8 cellular contexts compared by ENCODE assay signal in genomic region chr17:82647593-82648164, GRCh38. TPM values are rescaled to one million over a fixed set of nuclear protein-coding genes. Genes with fewer than 3 reads are reported as not detected.
DNase-seq lines count a peak whose midpoint lies in the region; ATAC-seq and TF ChIP-seq lines count a peak whose summit lies in the region.

No MANE protein-coding gene starts in this region.

- H3K27ac Mint-ChIP-seq in Calu3 (ENCODE audit: unreplicated experiment) (peak overlapping the region; percentile 64), osteocyte (ENCODE audit: unreplicated experiment) (peak overlapping the region; percentile 67)

- H3K27me3 ChIP-seq in Karpas-422 (ENCODE audit: low read length), result no peaks in the 10 kb centered on the region
- no peaks in the 10 kb centered on the region for H3K27me3 ChIP-seq in fibroblast of lung (ENCODE audit: control insufficient read depth, insufficient read depth, low read length)
- H3K27me3 ChIP-seq in upper lobe of right lung, result no peaks in the 10 kb centered on the region

- H3K36me3 ChIP-seq in Karpas-422 (ENCODE audit: insufficient read depth, low read length), result peaks cover 12% of the 10 kb centered on the region
- H3K36me3 ChIP-seq in fibroblast of lung (ENCODE audit: control insufficient read depth, insufficient read depth, low read length), result peaks cover 2% of the 10 kb centered on the region
- peaks cover 19% of the 10 kb centered on the region for H3K36me3 ChIP-seq in upper lobe of right lung

- intact Hi-C loops in Calu3 (cut with micrococcal nuclease; ENCODE audit: unreplicated experiment), result no loop called here
- intact Hi-C loops in upper lobe of right lung (cut with DNase I), result no loop called here

- H4K20me1 ChIP-seq in Karpas-422 (ENCODE audit: insufficient read depth, low read depth, low read length), result peaks cover 40% of the 10 kb centered on the region
- no peaks in the 10 kb centered on the region for H4K20me1 ChIP-seq in fibroblast of lung (ENCODE audit: control insufficient read depth, extremely low read depth, insufficient read depth, low read length)

- H3K4me1 ChIP-seq in Karpas-422 (ENCODE audit: low read length), result peaks cover 8% of the 10 kb centered on the region
- H3K4me1 ChIP-seq in fibroblast of lung (ENCODE audit: control insufficient read depth, extremely low read depth, insufficient read depth, low read length), result peaks cover 6% of the 10 kb centered on the region
- peaks cover 11% of the 10 kb centered on the region for H3K4me1 ChIP-seq in upper lobe of right lung

- CTCF ChIA-PET in Calu3 (lab: Charles Lee), result no interaction called here

- H3K9ac ChIP-seq in Karpas-422 (ENCODE audit: low read length) (peak overlapping the region; percentile 99), fibroblast of lung (ENCODE audit: insufficient read depth, low read length) (peak overlapping the region; percentile 99)

- H3K4me3 ChIP-seq in Karpas-422 (ENCODE audit: low read length) (peak overlapping the region; percentile 100), fibroblast of lung (replicated peaks in 1 of 4; ENCODE audit: control extremely low read depth in 1 of 4, insufficient read depth in 1 of 4, low read depth in 3 of 4, low read length in 4 of 4) (peak overlapping the region; percentile 52 to 97 (median 78)), upper lobe of right lung (peak overlapping the region; percentile 97)

- H2AFZ ChIP-seq in Karpas-422 (ENCODE audit: low read length) (peak overlapping the region; percentile 67), fibroblast of lung (ENCODE audit: low read length) (no peak overlapping the region)

- ATAC-seq in GM21717 (IDR thresholded peaks at IDR 0.05; ENCODE audit: unreplicated experiment) (peak; percentile 34), upper lobe of right lung (peak; percentile 26)

- H3K4me2 ChIP-seq in Karpas-422 (ENCODE audit: low read depth, low read length, poor library complexity, severe bottlenecking) (peak overlapping the region; percentile 100), fibroblast of lung (ENCODE audit: extremely low read depth, insufficient read depth, low read length) (peak overlapping the region; percentile 89)

- H3K79me2 ChIP-seq in Karpas-422 (ENCODE audit: low read length) (peaks cover 55% of the 10 kb centered on the region), fibroblast of lung (ENCODE audit: control insufficient read depth, insufficient read depth, low read length) (peaks cover 52% of the 10 kb centered on the region)

- peaks cover 23% of the 10 kb centered on the region for H3K4me1 Mint-ChIP-seq in Calu3 (ENCODE audit: low read depth, unreplicated experiment)
- H3K4me1 Mint-ChIP-seq in osteocyte (ENCODE audit: unreplicated experiment), result peaks cover 17% of the 10 kb centered on the region

- no peaks in the 10 kb centered on the region for H3K9me2 ChIP-seq in Karpas-422 (replicated peaks; ENCODE audit: insufficient read depth, low read length)

- H3K27me3 Mint-ChIP-seq in Calu3 (ENCODE audit: unreplicated experiment), result no peaks in the 10 kb centered on the region
- H3K27me3 Mint-ChIP-seq in osteocyte (ENCODE audit: unreplicated experiment), result no peaks in the 10 kb centered on the region

- TF ChIP-seq CTCF in Calu3 (IDR thresholded peaks at IDR 0.05; ENCODE audit: unreplicated experiment) (no peak), fibroblast of lung (conservative IDR thresholded peaks at IDR 0.05 in 1 of 2, IDR thresholded peaks at IDR 0.05 in 1 of 2; ENCODE audit: low read depth in 1 of 2, low read length in 2 of 2) (peak in 1 of 2 donors; percentile 12), osteocyte (IDR thresholded peaks at IDR 0.05) (no peak), upper lobe of right lung (IDR thresholded peaks at IDR 0.05) (no peak)

- DNase-seq in Calu3 (peak; percentile 53), Karpas-422 (peak; percentile 64), fibroblast of lung (ENCODE audit: low read depth in 2 of 2) (no peak), osteocyte (ENCODE audit: extremely low spot score, unreplicated experiment) (no peak), upper lobe of right lung (peak; percentile 80), NCI-H2107 treated with DMSO at 0.1 percent for 48 hours (lab: John Stamatoyannopoulos, UW; ENCODE audit: unreplicated experiment) (no peak)
- DNase-seq in activated T-cell treated with anti-CD3 and anti-CD28 coated beads, Interleukin-2, amount 50 U/mL, for 1 hour, result peak; percentile 62

- H3K9me3 Mint-ChIP-seq in Calu3 (ENCODE audit: low read depth, unreplicated experiment) (no peaks in the 10 kb centered on the region), osteocyte (ENCODE audit: unreplicated experiment) (no peaks in the 10 kb centered on the region)

- no TSS peak for BruUV-seq in Calu3 (replicated peaks; lab: Mats Ljungman, UMichigan)

- peak overlapping the region; percentile 84 for H3K4me3 Mint-ChIP-seq in Calu3 (ENCODE audit: low read depth, unreplicated experiment)
- peak overlapping the region; percentile 83 for H3K4me3 Mint-ChIP-seq in osteocyte (ENCODE audit: unreplicated experiment)

- H3K9me3 ChIP-seq in Karpas-422 (ENCODE audit: low read length), result no peaks in the 10 kb centered on the region
- H3K9me3 ChIP-seq in fibroblast of lung (ENCODE audit: control insufficient read depth, insufficient read depth, low read depth, low read length), result no peaks in the 10 kb centered on the region
- H3K9me3 ChIP-seq in upper lobe of right lung, result no peaks in the 10 kb centered on the region

- H3K36me3 Mint-ChIP-seq in Calu3 (ENCODE audit: insufficient read depth, unreplicated experiment), result peaks cover 61% of the 10 kb centered on the region
- H3K36me3 Mint-ChIP-seq in osteocyte (ENCODE audit: unreplicated experiment), result peaks cover 6% of the 10 kb centered on the region

- H3K27ac ChIP-seq in Karpas-422 (ENCODE audit: low read length) (peak overlapping the region; percentile 91), fibroblast of lung (ENCODE audit: insufficient read depth, low read length) (peak overlapping the region; percentile 98), upper lobe of right lung (peak overlapping the region; percentile 94)

RNA-seq across cellular contexts. Expression of gene WDR45B, which starts 0.6 kb away (rescaled TPM):
- total RNA-seq in Calu3 (2022), result 106 and 108 TPM in 2 replicates
- total RNA-seq in Karpas-422 (2014; rRNA removed; shearing (Covaris generic); ENCODE audit: low replicate concordance), result 55.8 and 58.9 TPM in 2 replicates
- total RNA-seq in fibroblast of lung, result 51.6 and 66.2 TPM in 2 replicates
- 80.9 and 95.2 TPM in 2 replicates for polyA plus RNA-seq in fibroblast of lung
- polyA plus RNA-seq in fibroblast of lung (2012), result 62.2 and 64.4 TPM in 2 replicates
- polyA minus RNA-seq in fibroblast of lung (ENCODE audit: low replicate concordance), result 39.5 and 55.5 TPM in 2 replicates
- total RNA-seq in osteocyte, result 75.6 and 78.5 TPM in 2 replicates
- 65.1 TPM for total RNA-seq in upper lobe of right lung

RNA-seq across cellular contexts. Expression of gene RAB40B, which starts 50.8 kb away (rescaled TPM):
- total RNA-seq in Calu3 (2022) (20.5 and 21.9 TPM in 2 replicates), fibroblast of lung (3.3 and 3.6 TPM in 2 replicates), osteocyte (13.4 and 14.7 TPM in 2 replicates), upper lobe of right lung (11.5 TPM)
- 1.7 and 1.8 TPM in 2 replicates for total RNA-seq in Karpas-422 (2014; rRNA removed; shearing (Covaris generic); ENCODE audit: low replicate concordance)
- 3.3 and 5.9 TPM in 2 replicates for polyA plus RNA-seq in fibroblast of lung
- 5.9 and 8.6 TPM in 2 replicates for polyA plus RNA-seq in fibroblast of lung (2012)
- 0.63 and 3.4 TPM in 2 replicates for polyA minus RNA-seq in fibroblast of lung (ENCODE audit: low replicate concordance)

Comparison
In these comparisons a context has a peak if more than half of its experiments do, and no peak if none do; other contexts are left out.
1. DNase-seq: peak in Calu3 (single experiment), Karpas-422 (single experiment), activated T-cell treated with anti-CD3 and anti-CD28 coated beads, Interleukin-2, amount 50 U/mL, for 1 hour (single experiment) and upper lobe of right lung (single experiment); none in fibroblast of lung (0 of 2), osteocyte (single experiment) and NCI-H2107 treated with DMSO at 0.1 percent for 48 hours (single experiment).
2. Peak in every context shown above with its lines, with median percentiles within 50 percentile points of each other: H3K27ac ChIP-seq and H3K4me3 ChIP-seq.